ENCODE assay signal across 27 cellular contexts in the genomic region with DNA sequence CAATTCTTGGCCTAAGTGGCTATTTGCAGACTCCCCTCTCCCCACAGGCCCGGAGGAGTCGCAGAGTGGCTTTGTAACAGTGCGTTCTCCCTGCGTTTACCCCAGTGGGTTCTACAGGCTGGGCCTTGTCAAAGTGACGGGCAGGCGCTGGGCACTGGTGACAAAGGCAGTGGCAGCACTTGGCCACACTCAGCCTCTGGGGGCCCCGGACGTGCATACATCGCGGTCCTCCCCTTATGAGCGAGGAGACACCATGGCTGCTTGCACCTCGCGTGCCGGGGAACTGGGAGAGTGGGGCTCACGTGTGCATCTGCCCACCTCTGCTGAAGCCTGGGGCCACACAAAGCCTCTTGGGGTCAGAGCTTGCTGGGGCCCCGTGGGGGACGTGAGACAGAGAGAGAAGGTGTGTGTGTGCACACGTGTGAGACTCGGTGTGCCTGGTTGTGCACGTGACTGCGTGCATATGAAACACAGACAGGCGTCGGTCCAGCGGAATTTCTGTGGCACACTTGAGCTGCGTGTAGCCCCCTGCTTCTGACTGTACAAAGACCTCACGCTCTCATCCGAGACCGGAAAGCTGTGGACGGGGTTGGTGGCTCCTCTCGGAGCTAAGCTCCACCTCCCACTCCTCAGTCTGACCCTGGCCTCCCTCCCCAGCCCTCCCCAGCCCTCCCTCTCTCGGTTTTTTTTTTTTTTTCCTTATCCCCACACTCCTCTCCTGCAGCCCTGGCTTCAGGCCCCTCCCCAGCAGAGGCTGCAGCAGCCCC. TPM values are rescaled to one million over a fixed set of nuclear protein-coding genes. Genes with fewer than 3 reads are reported as not detected.
"Had no signal": no experiment of that assay in that cellular context is flagged by ENCODE, and none has a peak within 500 bp of the region (broad histone marks: within the 10 kb centered on the region; RNA-seq: fewer than 3 reads in every experiment).

No MANE protein-coding gene starts in this region.

- ATAC-seq: left lobe of liver; natural killer cell treated with Interleukin-12 subunit alpha and Interleukin-12 subunit beta and Interleukin-15 and Interleukin-18, amount 100 ng/mL, for 72 hours; stimulated activated effector memory CD8-positive, alpha-beta T cell treated with anti-CD3 and anti-CD28 coated beads, Interleukin-12 subunit alpha, Interleukin-12 subunit beta, amount 100 ng/mL, for 72 hours; stimulated activated naive CD8-positive, alpha-beta T cell treated with anti-CD3 and anti-CD28 coated beads, Interleukin-15, Interleukin-2, amounts not matched to agents 100 U/mL and 50 U/mL, for 24 hours had no signal

- H3K4me1 Mint-ChIP-seq: stimulated activated effector memory CD8-positive, alpha-beta T cell treated with anti-CD3 and anti-CD28 coated beads, Interleukin-12 subunit alpha, Interleukin-12 subunit beta, amount 100 ng/mL, for 72 hours had no signal

- H3K4me3 Mint-ChIP-seq: natural killer cell treated with Interleukin-12 subunit alpha and Interleukin-12 subunit beta and Interleukin-15 and Interleukin-18, amount 100 ng/mL, for 72 hours; stimulated activated effector memory CD8-positive, alpha-beta T cell treated with anti-CD3 and anti-CD28 coated beads, Interleukin-12 subunit alpha, Interleukin-12 subunit beta, amount 100 ng/mL, for 72 hours had no signal

- H3K4me1 ChIP-seq: tibial artery, upper lobe of left lung, uterus had no signal

- H3K4me3 ChIP-seq: dorsolateral prefrontal cortex, heart left ventricle, right atrium auricular region, tibial artery, upper lobe of left lung, uterus had no signal

- H3K36me3 Mint-ChIP-seq: natural killer cell treated with Interleukin-12 subunit alpha and Interleukin-12 subunit beta and Interleukin-15 and Interleukin-18, amount 100 ng/mL, for 72 hours; stimulated activated effector memory CD8-positive, alpha-beta T cell treated with anti-CD3 and anti-CD28 coated beads, Interleukin-12 subunit alpha, Interleukin-12 subunit beta, amount 100 ng/mL, for 72 hours had no signal

- H3K9me3 Mint-ChIP-seq: natural killer cell treated with Interleukin-12 subunit alpha and Interleukin-12 subunit beta and Interleukin-15 and Interleukin-18, amount 100 ng/mL, for 72 hours; stimulated activated effector memory CD8-positive, alpha-beta T cell treated with anti-CD3 and anti-CD28 coated beads, Interleukin-12 subunit alpha, Interleukin-12 subunit beta, amount 100 ng/mL, for 72 hours had no signal

- H3K27me3 Mint-ChIP-seq: natural killer cell treated with Interleukin-12 subunit alpha and Interleukin-12 subunit beta and Interleukin-15 and Interleukin-18, amount 100 ng/mL, for 72 hours had no signal

- DNase-seq: cortex of kidney; dorsolateral prefrontal cortex; effector CD8-positive, alpha-beta T cell; heart left ventricle; hippocampal formation; mammary epithelial cell; midbrain; posterior cingulate gyrus; stimulated activated CD4-positive, alpha-beta T cell treated with anti-CD3 and anti-CD28 coated beads, Interleukin-4, amount 100 ng/mL, for 1 hour; stimulated activated CD8-positive, alpha-beta memory T cell treated with anti-CD3 and anti-CD28 coated beads, Interleukin-4, amount 100 ng/mL, for 48 hours; stimulated activated naive CD8-positive, alpha-beta T cell treated with anti-CD3 and anti-CD28 coated beads, Interleukin-15, Interleukin-2, amounts not matched to agents 100 U/mL and 50 U/mL, for 24 hours; tibial artery; upper lobe of left lung; uterus had no signal

- H3K9me3 ChIP-seq: heart left ventricle, right atrium auricular region, tibial artery, upper lobe of left lung, uterus had no signal

- H3K27me3 ChIP-seq: right atrium auricular region, uterus had no signal

- H3K36me3 ChIP-seq: heart left ventricle, right atrium auricular region, tibial artery, upper lobe of left lung, uterus had no signal

- H3K27ac ChIP-seq: dorsolateral prefrontal cortex, heart left ventricle, right atrium auricular region, tibial artery, upper lobe of left lung, uterus had no signal

- H3K27ac Mint-ChIP-seq: natural killer cell treated with Interleukin-12 subunit alpha and Interleukin-12 subunit beta and Interleukin-15 and Interleukin-18, amount 100 ng/mL, for 72 hours; stimulated activated effector memory CD8-positive, alpha-beta T cell treated with anti-CD3 and anti-CD28 coated beads, Interleukin-12 subunit alpha, Interleukin-12 subunit beta, amount 100 ng/mL, for 72 hours had no signal

RNA-seq across cellular contexts. Expression of a gene that starts 8.5 kb away (rescaled TPM):
- total RNA-seq: esophagus mucosa; fibroblast of lung; frontal cortex; glomerular endothelial cell; kidney epithelial cell; mammary epithelial cell; natural killer cell treated with Interleukin-12 subunit alpha and Interleukin-12 subunit beta and Interleukin-15 and Interleukin-18, amount 100 ng/mL, for 72 hours; osteocyte; pulmonary artery endothelial cell; temporal lobe; upper lobe of left lung had no signal
- polyA plus RNA-seq: fibroblast of lung, mammary epithelial cell had no signal

RNA-seq across cellular contexts. Expression of a gene that starts 33.5 kb away (rescaled TPM):
- total RNA-seq: esophagus mucosa, kidney epithelial cell, lower leg skin, osteocyte, upper lobe of left lung had no signal
- polyA plus RNA-seq: mammary epithelial cell had no signal
